Comparison of ENCODE assay signal across 15 cellular contexts in the genomic region with DNA sequence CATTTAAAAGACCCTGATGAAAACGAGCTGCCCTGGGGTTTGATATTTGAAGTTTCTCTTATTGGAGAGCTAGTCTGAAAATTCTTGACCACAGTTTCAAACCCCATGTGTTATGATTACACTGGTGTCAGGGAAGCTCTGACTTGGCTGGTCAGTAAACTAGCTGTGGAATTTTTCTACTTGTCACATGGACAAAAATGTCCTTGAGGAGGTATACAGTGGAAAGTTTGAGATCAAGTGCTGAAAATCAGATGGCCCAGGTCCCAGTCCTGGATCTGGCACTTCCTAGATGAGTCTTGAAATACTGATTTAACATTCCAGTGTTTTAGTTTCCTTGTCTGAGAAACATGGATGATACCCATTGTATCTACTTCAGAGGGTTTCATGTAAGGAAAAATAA. TPM values are rescaled to one million over a fixed set of nuclear protein-coding genes. Genes with fewer than 3 reads are reported as not detected.
"Had no signal": no experiment of that assay in that cellular context is flagged by ENCODE, and none has a peak within 500 bp of the region (broad histone marks: within the 10 kb centered on the region; RNA-seq: fewer than 3 reads in every experiment).

No MANE protein-coding gene starts in this region.

- DNase-seq: activated CD4-positive, alpha-beta T cell treated with anti-CD3 and anti-CD28 coated beads for 1 hour; activated gamma-delta T cell; dermis blood vessel endothelial cell; effector memory CD4-positive, alpha-beta T cell; esophagus squamous epithelium; lower lobe of right lung; natural killer cell; ovary; stimulated activated CD4-positive, alpha-beta T cell treated with anti-CD3 and anti-CD28 coated beads, Interleukin-2, amount 100 ng/mL, for 24 hours; stimulated activated naive CD4-positive, alpha-beta T cell treated with Interleukin-2 at 50 U/mL for 16 hours; substantia nigra; T-helper 17 cell had no signal

- H3K27me3 ChIP-seq: esophagus squamous epithelium, ovary, tibial nerve had no signal

- ATAC-seq: lower lobe of right lung, natural killer cell, T-helper 17 cell had no signal

- H3K4me1 ChIP-seq: esophagus squamous epithelium, lower lobe of right lung, tibial nerve had no signal

- H3K36me3 ChIP-seq: esophagus squamous epithelium, lower lobe of right lung, ovary, tibial nerve had no signal

- H3K9me3 ChIP-seq: esophagus squamous epithelium, lower lobe of right lung, ovary, tibial nerve had no signal

- H3K4me3 ChIP-seq: esophagus squamous epithelium, lower lobe of right lung, ovary, tibial nerve had no signal

- H3K27ac ChIP-seq: esophagus squamous epithelium, lower lobe of right lung, ovary, tibial nerve, VCaP had no signal

RNA-seq across cellular contexts. Expression of a gene that starts 30.7 kb away (rescaled TPM):
- total RNA-seq: activated CD8-positive, alpha-beta memory T cell treated with anti-CD3 and anti-CD28 coated beads for 36 hours; natural killer cell; T-helper 17 cell had no signal
